Comparison of ENCODE assay signal across 14 cellular contexts in genomic region chr11:2211113-2211971, GRCh38. TPM values are rescaled to one million over a fixed set of nuclear protein-coding genes. Genes with fewer than 3 reads are reported as not detected.
DNase-seq lines count a peak whose midpoint lies in the region; ATAC-seq and TF ChIP-seq lines count a peak whose summit lies in the region.
"Had no signal": no experiment of that assay in that cellular context is flagged by ENCODE, and none has a peak within 500 bp of the region (broad histone marks: within the 10 kb centered on the region; RNA-seq: fewer than 3 reads in every experiment).

No MANE protein-coding gene starts in this region.

- H3K4me1 ChIP-seq in ovary (ENCODE audit: insufficient read depth), result no peaks in the 10 kb centered on the region

- no peaks in the 10 kb centered on the region for H3K9me3 ChIP-seq in WERI-Rb-1 (ENCODE audit: severe bottlenecking)
- no peaks in the 10 kb centered on the region for H3K9me3 ChIP-seq in ovary

- peak; percentile 26 for DNase-seq in DMS79 (lab: John Stamatoyannopoulos, UW)
- DNase-seq in NCI-H1417 treated with DMSO at 0.1 percent for 48 hours (lab: John Stamatoyannopoulos, UW), result peak; percentile 97
- peak; percentile 74 for DNase-seq in WERI-Rb-1
- peak in 3 of 5 donors; percentile 4 to 24 (median 6) for DNase-seq in ovary
- DNase-seq in AML-193 (lab: John Stamatoyannopoulos, UW), result no peak
- DNase-seq in OCI-M2 (lab: John Stamatoyannopoulos, UW; ENCODE audit: unreplicated experiment), result no peak
- no peak for DNase-seq in stimulated activated CD4-positive, alpha-beta T cell treated with anti-CD3 and anti-CD28 coated beads, Interleukin-12 subunit alpha, Interleukin-12 subunit beta, amount 100 ng/mL, for 4 hours
- DNase-seq: SW 1271 had no signal

- H3K27ac ChIP-seq in WERI-Rb-1 (peak overlapping the region; percentile 60), ovary (no peak overlapping the region)
- H3K27ac ChIP-seq: skin epidermis had no signal

- ATAC-seq in HG03139 (IDR thresholded peaks at IDR 0.05; ENCODE audit: unreplicated experiment), result no peak
- ATAC-seq: stimulated activated naive CD8-positive, alpha-beta T cell treated with anti-CD3 and anti-CD28 coated beads, Interleukin-15, amount 100 ng/mL, for 72 hours had no signal

- intact Hi-C loops in ovary (cut with DNase I), result no loop called here

- H3K36me3 ChIP-seq in WERI-Rb-1 (no peaks in the 10 kb centered on the region), ovary (no peaks in the 10 kb centered on the region)

- H3K27me3 ChIP-seq in WERI-Rb-1 (ENCODE audit: insufficient read depth, low read depth, severe bottlenecking), result no peaks in the 10 kb centered on the region
- H3K27me3 ChIP-seq in ovary, result no peaks in the 10 kb centered on the region

- TF ChIP-seq POLR2A in ovary (IDR thresholded peaks at IDR 0.05), result no peak

- TF ChIP-seq EP300 in ovary (IDR thresholded peaks at IDR 0.05), result no peak

- TF ChIP-seq CTCF in WERI-Rb-1 (IDR thresholded peaks at IDR 0.05; ENCODE audit: low read depth, low read length) (no peak), ovary (IDR thresholded peaks at IDR 0.05) (no peak)

- WGBS in ovary, 3 donors, result 75 to 86% (median 81%) methylated on average over 30 of the region's 30 CpGs

- no peak overlapping the region for H3K4me3 ChIP-seq in WERI-Rb-1 (ENCODE audit: low read depth, low read length)
- H3K4me3 ChIP-seq in ovary, result no peak overlapping the region
- H3K4me3 ChIP-seq: skin epidermis had no signal

RNA-seq across cellular contexts. Expression of gene TH, which starts 39.7 kb away (rescaled TPM):
- 1 to 10 TPM in 3 of 7 donors, under 1 TPM in 3, not detected in 1; 0.12 to 4.1 (median 0.99) TPM for total RNA-seq in ovary
- polyA plus RNA-seq in ovary, result under 1 TPM in 1 of 2 donors, not detected in 1; 0.54 TPM
- total RNA-seq: endothelial cell of umbilical vein, LHCN-M2 had no signal
- polyA plus RNA-seq: endothelial cell of umbilical vein had no signal

RNA-seq across cellular contexts. Expression of gene INS, which starts 50.3 kb away (rescaled TPM):
- total RNA-seq in ovary, result 1 to 10 TPM in 1 of 7 donors, under 1 TPM in 1, not detected in 5; 0.89 to 1.4 TPM
- not detected for polyA plus RNA-seq in ovary
- total RNA-seq: endothelial cell of umbilical vein, LHCN-M2 had no signal
- polyA plus RNA-seq: endothelial cell of umbilical vein, keratinocyte had no signal

RNA-seq across cellular contexts. Expression of gene ASCL2, which starts 59.0 kb away (rescaled TPM):
- 1 to 10 TPM in 1 of 7 donors, under 1 TPM in 6; 0.18 to 1.3 (median 0.25) TPM for total RNA-seq in ovary
- polyA plus RNA-seq in ovary, result under 1 TPM; 0.10 to 0.12 TPM
- total RNA-seq: endothelial cell of umbilical vein, LHCN-M2 had no signal
- polyA plus RNA-seq: endothelial cell of umbilical vein had no signal

Comparison
In these comparisons a context has a peak if more than half of its experiments do, and no peak if none do; other contexts are left out.
1. DNase-seq: peak in DMS79 (single experiment), NCI-H1417 treated with DMSO at 0.1 percent for 48 hours (single experiment), WERI-Rb-1 (single experiment) and ovary (3 of 5); none in AML-193 (0 of 2), OCI-M2 (single experiment) and stimulated activated CD4-positive, alpha-beta T cell treated with anti-CD3 and anti-CD28 coated beads, Interleukin-12 subunit alpha, Interleukin-12 subunit beta, amount 100 ng/mL, for 4 hours (single experiment).